9 cellular contexts compared by ENCODE assay signal in genomic region chr14:59482120-59482434, GRCh38. TPM values are rescaled to one million over a fixed set of nuclear protein-coding genes. Genes with fewer than 3 reads are reported as not detected.
DNase-seq lines count a peak whose midpoint lies in the region; ATAC-seq and TF ChIP-seq lines count a peak whose summit lies in the region.
"Had no signal": no experiment of that assay in that cellular context is flagged by ENCODE, and none has a peak within 500 bp of the region (broad histone marks: within the 10 kb centered on the region; RNA-seq: fewer than 3 reads in every experiment).

No MANE protein-coding gene starts in this region.

- no peaks in the 10 kb centered on the region for H3K9me2 ChIP-seq in OCI-LY1 (ENCODE audit: low read depth, low read length)

- no peaks in the 10 kb centered on the region for H3K9me3 Mint-ChIP-seq in CD4-positive, alpha-beta T cell
- no peaks in the 10 kb centered on the region for H3K9me3 Mint-ChIP-seq in neural progenitor cell

- peak overlapping the region; percentile 70 for H3K4me3 ChIP-seq in OCI-LY1 (ENCODE audit: low read depth, low read length, poor library complexity, severe bottlenecking)
- peak overlapping the region; percentile 91 for H3K4me3 ChIP-seq in choroid plexus epithelial cell (ENCODE audit: low read depth, low read length)
- H3K4me3 ChIP-seq in neural progenitor cell: no peak overlapping the region
- H3K4me3 ChIP-seq in WERI-Rb-1 (ENCODE audit: low read depth, low read length): no peak overlapping the region

- peak overlapping the region; percentile 96 for H3K4me2 ChIP-seq in OCI-LY1 (ENCODE audit: low read length)
- peak overlapping the region; percentile 89 for H3K4me2 ChIP-seq in neural progenitor cell

- peaks cover 58% of the 10 kb centered on the region for H3K4me1 Mint-ChIP-seq in CD4-positive, alpha-beta T cell (ENCODE audit: low read depth)
- H3K4me1 Mint-ChIP-seq in neural progenitor cell: peaks cover 25% of the 10 kb centered on the region

- H3K27me3 Mint-ChIP-seq in CD4-positive, alpha-beta T cell: no peaks in the 10 kb centered on the region
- H3K27me3 Mint-ChIP-seq in neural progenitor cell (ENCODE audit: insufficient read depth, low read depth): no peaks in the 10 kb centered on the region

- H4K20me1 ChIP-seq in OCI-LY1 (ENCODE audit: insufficient read depth, low read length) (no peaks in the 10 kb centered on the region), neural progenitor cell (ENCODE audit: low read depth) (peaks cover 26% of the 10 kb centered on the region)

- no peaks in the 10 kb centered on the region for H3K9me3 ChIP-seq in CD4-positive, alpha-beta T cell (ENCODE audit: control insufficient read depth, low read length)
- H3K9me3 ChIP-seq in OCI-LY1 (ENCODE audit: low read length) (no peaks in the 10 kb centered on the region), neural progenitor cell (ENCODE audit: low read depth) (no peaks in the 10 kb centered on the region), WERI-Rb-1 (ENCODE audit: severe bottlenecking) (no peaks in the 10 kb centered on the region)

- no peak for TF ChIP-seq CTCF in CD4-positive, alpha-beta T cell (IDR thresholded peaks at IDR 0.05)
- TF ChIP-seq CTCF in OCI-LY1 (IDR thresholded peaks at IDR 0.05; ENCODE audit: low read length): no peak
- no peak for TF ChIP-seq CTCF in choroid plexus epithelial cell (conservative IDR thresholded peaks at IDR 0.05; ENCODE audit: low read depth, low read length)
- no peak for TF ChIP-seq CTCF in neural progenitor cell (IDR thresholded peaks at IDR 0.05)
- no peak for TF ChIP-seq CTCF in WERI-Rb-1 (IDR thresholded peaks at IDR 0.05; ENCODE audit: low read depth, low read length)

- CTCF ChIA-PET in CD4-positive, alpha-beta T cell (lab: Charles Lee): interaction anchor here (1.1 kb wide), 1 partner anchor 95 kb away, joined by 3 read pairs; the partner anchor contains the start of gene CCDC175

- peak overlapping the region; percentile 96 for H3K27ac Mint-ChIP-seq in CD4-positive, alpha-beta T cell
- H3K27ac Mint-ChIP-seq in neural progenitor cell: no peak overlapping the region

- H3K36me3 ChIP-seq in OCI-LY1 (ENCODE audit: insufficient read depth, low read length): peaks cover 4% of the 10 kb centered on the region; the same call in 1 of the 2 replicates
- H3K36me3 ChIP-seq in neural progenitor cell: no peaks in the 10 kb centered on the region
- peaks cover 5% of the 10 kb centered on the region; the same call in 1 of the 2 replicates for H3K36me3 ChIP-seq in WERI-Rb-1

- no peak for DNase-seq in CD4-positive, alpha-beta T cell
- DNase-seq in choroid plexus epithelial cell (ENCODE audit: low read depth) (no peak), neural progenitor cell (ENCODE audit: low spot score) (no peak), WERI-Rb-1 (no peak), superior temporal gyrus (ENCODE audit: extremely low spot score) (no peak)
- DNase-seq: activated CD4-positive, alpha-beta T cell treated with anti-CD3 and anti-CD28 coated beads for 48 hours had no signal

- H2AFZ ChIP-seq in OCI-LY1 (ENCODE audit: low read length): no peak overlapping the region
- H2AFZ ChIP-seq in neural progenitor cell (replicated peaks): no peak overlapping the region

- ATAC-seq in CD4-positive, alpha-beta T cell (ENCODE audit: poor library complexity): no peak
- ATAC-seq in HG02884 (IDR thresholded peaks at IDR 0.05; ENCODE audit: unreplicated experiment) (no peak), GM21737 (IDR thresholded peaks at IDR 0.05; ENCODE audit: unreplicated experiment) (no peak)

- H3K79me2 ChIP-seq in OCI-LY1 (ENCODE audit: insufficient read depth, low read length) (peaks cover 11% of the 10 kb centered on the region), neural progenitor cell (ENCODE audit: low read depth) (peaks cover 50% of the 10 kb centered on the region)

- POLR2A ChIA-PET in CD4-positive, alpha-beta T cell (lab: Charles Lee): interaction anchor here (1.3 to 3.0 kb wide), 2 partner anchors 18 to 1054 kb away, joined by 3 to 16 read pairs; partner anchors contain the start of genes GPR135, KIAA0586 and TIMM9

- peaks cover 29% of the 10 kb centered on the region for H3K36me3 Mint-ChIP-seq in CD4-positive, alpha-beta T cell (ENCODE audit: low read depth)
- H3K36me3 Mint-ChIP-seq in neural progenitor cell: peaks cover 2% of the 10 kb centered on the region

- no peaks in the 10 kb centered on the region for H3K27me3 ChIP-seq in CD4-positive, alpha-beta T cell (ENCODE audit: control insufficient read depth, insufficient read depth, low read length)
- H3K27me3 ChIP-seq in OCI-LY1 (ENCODE audit: insufficient read depth, low read length): no peaks in the 10 kb centered on the region
- H3K27me3 ChIP-seq in neural progenitor cell: no peaks in the 10 kb centered on the region
- H3K27me3 ChIP-seq in WERI-Rb-1 (ENCODE audit: insufficient read depth, low read depth, severe bottlenecking): no peaks in the 10 kb centered on the region

- intact Hi-C loops in CD4-positive, alpha-beta T cell (cut with DNase I, micrococcal nuclease): loop anchor here (5.0 to 10.0 kb wide), 8 partner anchors 295 to 1493 kb away; partner anchors contain the start of genes DAAM1 (in 2 of the 2), PCNX4 (in 2 of the 2), KIAA0586 (in 1 of the 2) and PPM1A (in 1 of the 2)

- H3K4me1 ChIP-seq in OCI-LY1 (ENCODE audit: insufficient read depth, low read length, severe bottlenecking): peaks cover 49% of the 10 kb centered on the region
- H3K4me1 ChIP-seq in neural progenitor cell: peaks cover 10% of the 10 kb centered on the region

- peak overlapping the region; percentile 99 for H3K4me3 Mint-ChIP-seq in CD4-positive, alpha-beta T cell
- H3K4me3 Mint-ChIP-seq in neural progenitor cell: peak overlapping the region; percentile 98

- H3F3A ChIP-seq in OCI-LY1 (ENCODE audit: insufficient read depth, low read length): no peaks in the 10 kb centered on the region
- H3F3A ChIP-seq in neural progenitor cell (ENCODE audit: low read depth): peaks cover 7% of the 10 kb centered on the region

- H3K9ac ChIP-seq in OCI-LY1 (ENCODE audit: low read length) (no peak overlapping the region; the same call in 1 of the 2 replicates), neural progenitor cell (no peak overlapping the region)

- no peak overlapping the region for H3K27ac ChIP-seq in CD4-positive, alpha-beta T cell (ENCODE audit: low read depth, low read length)
- H3K27ac ChIP-seq in OCI-LY1 (ENCODE audit: low read depth, low read length, poor library complexity, severe bottlenecking): no peak overlapping the region
- no peak overlapping the region for H3K27ac ChIP-seq in neural progenitor cell
- H3K27ac ChIP-seq in WERI-Rb-1: no peak overlapping the region

RNA-seq across cellular contexts. Expression of gene L3HYPDH, which starts 2.1 kb away (rescaled TPM):
- total RNA-seq in CD4-positive, alpha-beta T cell: 10 to 100 TPM; 10.6 to 11.1 TPM
- 20.8 and 24.4 TPM in 2 replicates for total RNA-seq in neural progenitor cell (ENCODE audit: low replicate concordance)

RNA-seq across cellular contexts. Expression of gene JKAMP, which starts 2.2 kb away (rescaled TPM):
- 1 to 10 TPM; 9.4 to 9.8 TPM for total RNA-seq in CD4-positive, alpha-beta T cell
- 134 and 182 TPM in 2 replicates for total RNA-seq in neural progenitor cell (ENCODE audit: low replicate concordance)

RNA-seq across cellular contexts. Expression of gene GPR135, which starts 16.9 kb away (rescaled TPM):
- total RNA-seq in CD4-positive, alpha-beta T cell: under 1 TPM; 0.81 to 0.91 TPM
- 2.3 and 3.1 TPM in 2 replicates for total RNA-seq in neural progenitor cell (ENCODE audit: low replicate concordance)

Comparison
In these comparisons a context has a peak if more than half of its experiments do, and no peak if none do; other contexts are left out.
1. H3K4me3 ChIP-seq: peak in OCI-LY1 (single experiment) and choroid plexus epithelial cell (single experiment); none in neural progenitor cell (single experiment) and WERI-Rb-1 (single experiment).
2. RNA of gene JKAMP, which starts 2.2 kb away (total RNA-seq): 134 to 182 TPM in neural progenitor cell; 9.4 to 9.8 TPM in CD4-positive, alpha-beta T cell; every median in the first group is over 10 times any median in the second.